Comparison of ENCODE assay signal across 16 cellular contexts in genomic region chr11:76891285-76891684, GRCh38.
"Had no signal": no experiment of that assay in that cellular context is flagged by ENCODE, and none has a peak within 500 bp of the region (broad histone marks: within the 10 kb centered on the region; RNA-seq: fewer than 3 reads in every experiment).

No MANE protein-coding gene starts in this region.

- ATAC-seq: left lobe of liver; stimulated activated naive CD8-positive, alpha-beta T cell treated with anti-CD3 and anti-CD28 coated beads, Interleukin-15, Interleukin-2, amounts not matched to agents 100 U/mL and 50 U/mL, for 24 hours had no signal

- H3K27ac ChIP-seq: brain microvascular endothelial cell, esophagus squamous epithelium, testis had no signal

- H3K4me3 ChIP-seq: esophagus squamous epithelium, testis had no signal

- H3K27me3 ChIP-seq: brain microvascular endothelial cell, esophagus squamous epithelium, testis had no signal

- H3K36me3 ChIP-seq: brain microvascular endothelial cell had no signal

- H3K9me3 ChIP-seq: esophagus squamous epithelium, testis had no signal

- DNase-seq: activated naive CD4-positive, alpha-beta T cell treated with anti-CD3 and anti-CD28 coated beads, Interleukin-2, amount 50 U/mL, for 16 hours; amniotic stem cell; brain microvascular endothelial cell; esophagus squamous epithelium; foreskin melanocyte; head of caudate nucleus; mesenchymal stem cell; nephron progenitor cell; stimulated activated CD4-positive, alpha-beta T cell treated with anti-CD3 and anti-CD28 coated beads, Interleukin-4, amount 100 ng/mL, for 1 hour; stimulated activated CD8-positive, alpha-beta memory T cell treated with anti-CD3 and anti-CD28 coated beads, Interleukin-4, amount 100 ng/mL, for 48 hours; stimulated activated naive CD8-positive, alpha-beta T cell treated with anti-CD3 and anti-CD28 coated beads, Interleukin-15, Interleukin-2, amounts not matched to agents 100 U/mL and 50 U/mL, for 24 hours; T-helper 2 cell; testis had no signal

- FAIRE-seq: islet of Langerhans, urothelium cell line had no signal

- H3K4me1 ChIP-seq: esophagus squamous epithelium had no signal
